In the genomic region with DNA sequence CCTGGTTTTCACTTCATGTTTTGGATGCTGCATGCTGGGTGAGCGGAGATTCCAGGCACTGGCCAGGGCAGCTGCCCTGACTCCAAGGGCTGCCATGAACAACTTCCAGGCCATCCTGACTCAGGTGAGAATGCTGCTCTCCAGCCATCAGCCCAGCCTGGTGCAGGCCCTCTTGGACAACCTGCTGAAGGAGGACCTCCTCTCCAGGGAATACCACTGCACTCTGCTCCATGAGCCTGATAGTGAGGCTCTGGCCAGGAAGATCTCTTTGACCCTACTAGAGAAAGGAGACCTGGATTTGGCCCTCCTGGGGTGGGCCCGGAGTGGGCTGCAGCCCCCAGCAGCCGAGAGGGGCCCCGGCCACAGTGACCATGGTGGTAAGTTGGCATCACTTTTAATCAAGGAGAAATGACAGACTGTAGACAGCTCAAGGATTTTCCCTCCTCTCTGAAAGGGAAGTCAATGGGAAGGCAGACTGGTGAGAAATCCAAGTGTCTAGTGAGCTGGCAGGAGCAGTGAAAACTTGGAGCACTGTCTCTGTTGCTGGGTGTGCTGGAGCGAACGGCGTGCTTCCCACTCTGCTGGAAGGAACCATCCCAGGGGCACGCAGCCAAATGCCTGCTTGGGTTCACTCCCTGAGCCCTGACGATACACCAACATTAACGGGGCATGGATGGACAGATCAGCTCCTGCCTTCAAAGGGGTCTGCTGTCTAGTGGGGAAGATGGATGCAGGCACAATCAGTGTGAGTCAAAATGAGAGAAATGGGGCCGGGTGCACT, we compare ENCODE assay signal across 1 cellular context.
TF ChIP-seq lines count a peak whose summit lies in the region.

No MANE protein-coding gene starts in this region.

TF ChIP-seq in H1, 55 proteins besides CTCF, POLR2A, EP300 and RAD21:
- TF ChIP-seq HDAC6 (IDR thresholded peaks at IDR 0.05; ENCODE audit: low read depth, low read length) (no peak), CREB1 (IDR thresholded peaks at IDR 0.05) (no peak), JUND (IDR thresholded peaks at IDR 0.05; ENCODE audit: low read length) (no peak), SUZ12 (IDR thresholded peaks at IDR 0.05; ENCODE audit: low read length) (no peak)
- TF ChIP-seq, protein P1, sequence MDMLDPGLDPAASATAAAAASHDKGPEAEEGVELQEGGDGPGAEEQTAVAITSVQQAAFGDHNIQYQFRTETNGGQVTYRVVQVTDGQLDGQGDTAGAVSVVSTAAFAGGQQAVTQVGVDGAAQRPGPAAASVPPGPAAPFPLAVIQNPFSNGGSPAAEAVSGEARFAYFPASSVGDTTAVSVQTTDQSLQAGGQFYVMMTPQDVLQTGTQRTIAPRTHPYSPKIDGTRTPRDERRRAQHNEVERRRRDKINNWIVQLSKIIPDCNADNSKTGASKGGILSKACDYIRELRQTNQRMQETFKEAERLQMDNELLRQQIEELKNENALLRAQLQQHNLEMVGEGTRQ (IDR thresholded peaks at IDR 0.05; ENCODE audit: low read length): no peak
- TF ChIP-seq, protein P2, sequence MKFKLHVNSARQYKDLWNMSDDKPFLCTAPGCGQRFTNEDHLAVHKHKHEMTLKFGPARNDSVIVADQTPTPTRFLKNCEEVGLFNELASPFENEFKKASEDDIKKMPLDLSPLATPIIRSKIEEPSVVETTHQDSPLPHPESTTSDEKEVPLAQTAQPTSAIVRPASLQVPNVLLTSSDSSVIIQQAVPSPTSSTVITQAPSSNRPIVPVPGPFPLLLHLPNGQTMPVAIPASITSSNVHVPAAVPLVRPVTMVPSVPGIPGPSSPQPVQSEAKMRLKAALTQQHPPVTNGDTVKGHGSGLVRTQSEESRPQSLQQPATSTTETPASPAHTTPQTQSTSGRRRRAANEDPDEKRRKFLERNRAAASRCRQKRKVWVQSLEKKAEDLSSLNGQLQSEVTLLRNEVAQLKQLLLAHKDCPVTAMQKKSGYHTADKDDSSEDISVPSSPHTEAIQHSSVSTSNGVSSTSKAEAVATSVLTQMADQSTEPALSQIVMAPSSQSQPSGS (IDR thresholded peaks at IDR 0.05; ENCODE audit: low read length): no peak
